1 cellular context compared by ENCODE assay signal in genomic region chr16:10036951-10037350, GRCh38.
TF ChIP-seq lines count a peak whose summit lies in the region.

No MANE protein-coding gene starts in this region.

TF ChIP-seq in HepG2, 621 proteins besides CTCF, POLR2A, EP300 and RAD21 (continued from another document):
- TF ChIP-seq LRRFIP1 (CRISPR knock-in tag; conservative IDR thresholded peaks at IDR 0.05) = no peak
TF ChIP-seq in HepG2: peak in this region for 1.
